In the genomic region with DNA sequence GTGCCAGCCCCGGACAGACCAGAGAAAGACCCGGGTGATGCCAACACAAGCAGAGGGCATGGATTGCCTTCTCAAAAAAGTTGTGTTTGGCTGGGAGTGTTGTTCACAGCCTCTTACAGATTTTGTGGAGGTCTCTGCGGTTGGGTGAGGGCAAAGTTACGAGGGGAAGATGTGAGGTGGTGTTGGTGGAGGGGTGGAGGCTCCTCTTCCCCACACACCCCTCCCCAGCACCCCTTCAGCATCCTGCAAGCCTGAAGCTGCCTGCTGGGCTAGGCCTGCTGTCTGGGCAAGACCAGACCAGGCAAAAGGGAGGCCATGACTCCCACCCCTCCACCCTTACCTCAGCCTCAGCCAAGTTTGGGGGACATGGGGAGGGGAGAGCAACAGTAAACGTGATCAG, we compare ENCODE assay signal across 10 cellular contexts. TPM values are rescaled to one million over a fixed set of nuclear protein-coding genes. Genes with fewer than 3 reads are reported as not detected.
A peak's percentile ranks its signal among the peaks of the same experiment; 100 is the strongest.
DNase-seq lines count a peak whose midpoint lies in the region; ATAC-seq, FAIRE-seq and TF ChIP-seq lines count a peak whose summit lies in the region.
"Not testable (repeated sequence)": the region's sequence is repeated elsewhere in the genome, so short reads cannot be mapped to it uniquely, and the experiment has no call there.
"Had no signal": no experiment of that assay in that cellular context is flagged by ENCODE, and none has a peak within 500 bp of the region (broad histone marks: within the 10 kb centered on the region; RNA-seq: fewer than 3 reads in every experiment).

No MANE protein-coding gene starts in this region.

- not testable (repeated sequence) for H2BK120ac ChIP-seq in neuronal stem cell (ENCODE audit: low read depth, low read length)

- peak overlapping the region; percentile 63 for H3K14ac ChIP-seq in neuronal stem cell (ENCODE audit: low read length)

- H3K27ac Mint-ChIP-seq in T-cell; activated naive CD8-positive, alpha-beta T cell treated with anti-CD3 and anti-CD28 coated beads, Interleukin-2, amount 10 ng/mL, durations not matched to agents 7 days and 5 days; effector memory CD8-positive, alpha-beta T cell: not testable (repeated sequence)

- H2BK5ac ChIP-seq in neuronal stem cell (ENCODE audit: low read length): not testable (repeated sequence)

- peaks cover 31% of the 10 kb centered on the region for H3K4me1 ChIP-seq in A549
- not testable (repeated sequence) for H3K4me1 ChIP-seq in neuronal stem cell (ENCODE audit: control insufficient read depth in 2 of 2, insufficient read depth in 1 of 2, low read depth in 1 of 2, low read length in 2 of 2)

- not testable (repeated sequence) for H3K36me3 Mint-ChIP-seq in T-cell; activated naive CD8-positive, alpha-beta T cell treated with anti-CD3 and anti-CD28 coated beads, Interleukin-2, amount 10 ng/mL, durations not matched to agents 7 days and 5 days; effector memory CD8-positive, alpha-beta T cell (ENCODE audit: insufficient read depth)

- H2BK12ac ChIP-seq in neuronal stem cell (ENCODE audit: low read length): not testable (repeated sequence)

- CTCF ChIA-PET in A549 (lab: Yijun Ruan, JAX); T-cell (lab: Charles Lee): not testable (repeated sequence)

- H3K27me3 Mint-ChIP-seq in T-cell; activated naive CD8-positive, alpha-beta T cell treated with anti-CD3 and anti-CD28 coated beads, Interleukin-2, amount 10 ng/mL, durations not matched to agents 7 days and 5 days; effector memory CD8-positive, alpha-beta T cell: not testable (repeated sequence)

- WGBS in A549 (ENCODE audit: missing lambda C conversion rate): 100% methylated on average over 1 of the region's 5 CpGs
- WGBS in neuronal stem cell (ENCODE audit: extremely low coverage in 2 of 2, insufficient read length in 2 of 2, insufficient replicate concordance in 1 of 2), 2 donors: no CpG with 5 or more reads among the region's 5 CpGs

- not testable (repeated sequence) for DNase-seq in A549 (ENCODE audit: low read depth in 1 of 2, low spot score in 1 of 2); HTR-8/SVneo (ENCODE audit: insufficient read length, low spot score); T-cell; activated naive CD8-positive, alpha-beta T cell treated with anti-CD3 and anti-CD28 coated beads, Interleukin-2, amount 10 ng/mL, durations not matched to agents 7 days and 5 days; effector memory CD8-positive, alpha-beta T cell; neuronal stem cell (ENCODE audit: low spot score); urothelium cell line (ENCODE audit: low spot score)

- not testable (repeated sequence) for H3K4me3 ChIP-seq in A549; neuronal stem cell (ENCODE audit: low read length in 2 of 2)

- not testable (repeated sequence) for H2AFZ ChIP-seq in neuronal stem cell (ENCODE audit: low read length)

- TF ChIP-seq POLR2A in A549 (IDR thresholded peaks at IDR 0.05; ENCODE audit: low read length): not testable (repeated sequence)

- not testable (repeated sequence) for H3K4ac ChIP-seq in neuronal stem cell (ENCODE audit: low read length)

- TF ChIP-seq EP300 in A549 (IDR thresholded peaks at IDR 0.05): not testable (repeated sequence)

- TF ChIP-seq RAD21 in A549 (conservative IDR thresholded peaks at IDR 0.05 in 1 of 2, IDR thresholded peaks at IDR 0.05 in 1 of 2): not testable (repeated sequence)

- peak overlapping the region; percentile 24 to 70; a peak in 4 of 6 replicates for H3K27ac ChIP-seq in A549
- not testable (repeated sequence) for H3K27ac ChIP-seq in neuronal stem cell (replicated peaks; ENCODE audit: low read length)

- H3K18ac ChIP-seq in neuronal stem cell (ENCODE audit: low read length): not testable (repeated sequence)

- not testable (repeated sequence) for H3K9me3 ChIP-seq in A549; neuronal stem cell (replicated peaks in 1 of 2; ENCODE audit: control insufficient read depth in 2 of 2, insufficient read depth in 1 of 2, low read depth in 1 of 2, low read length in 2 of 2)

- H3K79me1 ChIP-seq in neuronal stem cell (ENCODE audit: low read depth, low read length): not testable (repeated sequence)

- not testable (repeated sequence) for H3K27me3 ChIP-seq in neuronal stem cell (ENCODE audit: control insufficient read depth in 3 of 3, insufficient read depth in 3 of 3, low read depth in 1 of 3, low read length in 3 of 3)

- not testable (repeated sequence) for H4K91ac ChIP-seq in neuronal stem cell (ENCODE audit: low read depth, low read length, poor library complexity)

- H3K4me1 Mint-ChIP-seq in T-cell: peaks cover 10 to 11% (median 10%) of the 10 kb centered on the region in 3 donors
- not testable (repeated sequence) for H3K4me1 Mint-ChIP-seq in activated naive CD8-positive, alpha-beta T cell treated with anti-CD3 and anti-CD28 coated beads, Interleukin-2, amount 10 ng/mL, durations not matched to agents 7 days and 5 days; effector memory CD8-positive, alpha-beta T cell (ENCODE audit: low read depth in 2 of 2)

- H4K8ac ChIP-seq in neuronal stem cell (ENCODE audit: low read depth, low read length): not testable (repeated sequence)

- not testable (repeated sequence) for ATAC-seq in A549
- peak; percentile 40 to 78 (median 60) for ATAC-seq in T-cell (replicated peaks in 1 of 4)
- ATAC-seq in activated naive CD8-positive, alpha-beta T cell treated with anti-CD3 and anti-CD28 coated beads, Interleukin-2, amount 10 ng/mL, durations not matched to agents 7 days and 5 days (ENCODE audit: low read depth): peak; percentile 57
- peak; percentile 61 for ATAC-seq in effector memory CD8-positive, alpha-beta T cell (replicated peaks)

- POLR2A ChIA-PET in A549 (lab: Yijun Ruan, JAX); T-cell (lab: Charles Lee); activated naive CD8-positive, alpha-beta T cell treated with anti-CD3 and anti-CD28 coated beads, Interleukin-2, amount 10 ng/mL, durations not matched to agents 7 days and 5 days (lab: Charles Lee): not testable (repeated sequence)

- not testable (repeated sequence) for H3K4me2 ChIP-seq in A549; neuronal stem cell (ENCODE audit: insufficient read depth, low read length, poor library complexity, severe bottlenecking)

- not testable (repeated sequence) for H2AK5ac ChIP-seq in neuronal stem cell (ENCODE audit: low read depth, low read length)

- not testable (repeated sequence) for H3K9ac ChIP-seq in neuronal stem cell (ENCODE audit: low read depth, low read length, poor library complexity)

- H2BK15ac ChIP-seq in neuronal stem cell (ENCODE audit: low read length): not testable (repeated sequence)

- not testable (repeated sequence) for TF ChIP-seq CTCF in A549 (IDR thresholded peaks at IDR 0.05)

- H3K23ac ChIP-seq in neuronal stem cell (ENCODE audit: low read depth, low read length, poor library complexity): not testable (repeated sequence)

- not testable (repeated sequence) for FAIRE-seq in A549 (lab: Jason Lieb, UNC)
- FAIRE-seq in HTR-8/SVneo (lab: Jason Lieb, UNC): peak; percentile 9
- FAIRE-seq in urothelium cell line (lab: Jason Lieb, UNC): peak; percentile 91

- H3K36me3 ChIP-seq in neuronal stem cell (replicated peaks in 1 of 2; ENCODE audit: control insufficient read depth in 2 of 2, insufficient read depth in 2 of 2, low read length in 2 of 2): not testable (repeated sequence)

- not testable (repeated sequence) for H3K4me3 Mint-ChIP-seq in T-cell; activated naive CD8-positive, alpha-beta T cell treated with anti-CD3 and anti-CD28 coated beads, Interleukin-2, amount 10 ng/mL, durations not matched to agents 7 days and 5 days; effector memory CD8-positive, alpha-beta T cell

- not testable (repeated sequence) for H3K9me3 Mint-ChIP-seq in T-cell; activated naive CD8-positive, alpha-beta T cell treated with anti-CD3 and anti-CD28 coated beads, Interleukin-2, amount 10 ng/mL, durations not matched to agents 7 days and 5 days; effector memory CD8-positive, alpha-beta T cell

RNA-seq across cellular contexts. Expression of gene CD8B2, which starts 26.2 kb away (rescaled TPM):
- polyA plus RNA-seq in A549 (2011; rRNA removed) (not detected in 2 replicates), A549 (2017; fragmentation: RNase III; extraction: RNeasy Plus Mini Kit Qiagen cat#74134 plus additional on column Dnase treatment) (not detected in 3 replicates)
- polyA plus RNA-seq in A549 (2012; cell fraction: cytosol; rRNA removed): not detected in 2 replicates
- not detected in 2 replicates for polyA plus RNA-seq in A549 (2012; cell fraction: nucleus; rRNA removed)
- polyA minus RNA-seq in A549 (2011; rRNA and poly(A)+ RNA removed): not detected in 2 replicates
- total RNA-seq in T-cell: 1 to 10 TPM; 1.3 to 3.2 (median 2.2) TPM
- 1 to 10 TPM; 7.3 to 8.6 TPM for total RNA-seq in activated naive CD8-positive, alpha-beta T cell treated with anti-CD3 and anti-CD28 coated beads, Interleukin-2, amount 10 ng/mL, durations not matched to agents 7 days and 5 days
- 0.01 TPM for polyA plus RNA-seq in neuronal stem cell (2013, experiment 1 of 2)
- not detected for polyA plus RNA-seq in neuronal stem cell (2013, experiment 2 of 2)
- total RNA-seq: Calu3, HFFc6 had no signal

RNA-seq across cellular contexts. Expression of gene RGPD3, which starts 45.2 kb away (rescaled TPM):
- polyA plus RNA-seq in A549 (2011; rRNA removed) (0.19 and 0.34 TPM in 2 replicates), A549 (2017; fragmentation: RNase III; extraction: RNeasy Plus Mini Kit Qiagen cat#74134 plus additional on column Dnase treatment) (0.08 to 0.13 TPM (median 0.12 TPM) in 3 replicates)
- 0.01 and 0.03 TPM in 2 replicates for polyA plus RNA-seq in A549 (2012; cell fraction: cytosol; rRNA removed)
- polyA plus RNA-seq in A549 (2012; cell fraction: nucleus; rRNA removed): 0.05 and 0.06 TPM in 2 replicates
- polyA minus RNA-seq in A549 (2011; rRNA and poly(A)+ RNA removed): 0.04 TPM in 1 of 2 replicates, not detected in the other
- total RNA-seq in T-cell: under 1 TPM; 0.13 to 0.47 (median 0.16) TPM
- under 1 TPM in 1 of 2 experiments, not detected in 1; 0.14 TPM for total RNA-seq in activated naive CD8-positive, alpha-beta T cell treated with anti-CD3 and anti-CD28 coated beads, Interleukin-2, amount 10 ng/mL, durations not matched to agents 7 days and 5 days
- polyA plus RNA-seq in neuronal stem cell (2013, experiment 1 of 2): 0.15 TPM
- 0.14 TPM for polyA plus RNA-seq in neuronal stem cell (2013, experiment 2 of 2)
- total RNA-seq: Calu3 had no signal
- polyA plus RNA-seq: CD14-positive monocyte had no signal
